1 cellular context compared by ENCODE assay signal in the genomic region with DNA sequence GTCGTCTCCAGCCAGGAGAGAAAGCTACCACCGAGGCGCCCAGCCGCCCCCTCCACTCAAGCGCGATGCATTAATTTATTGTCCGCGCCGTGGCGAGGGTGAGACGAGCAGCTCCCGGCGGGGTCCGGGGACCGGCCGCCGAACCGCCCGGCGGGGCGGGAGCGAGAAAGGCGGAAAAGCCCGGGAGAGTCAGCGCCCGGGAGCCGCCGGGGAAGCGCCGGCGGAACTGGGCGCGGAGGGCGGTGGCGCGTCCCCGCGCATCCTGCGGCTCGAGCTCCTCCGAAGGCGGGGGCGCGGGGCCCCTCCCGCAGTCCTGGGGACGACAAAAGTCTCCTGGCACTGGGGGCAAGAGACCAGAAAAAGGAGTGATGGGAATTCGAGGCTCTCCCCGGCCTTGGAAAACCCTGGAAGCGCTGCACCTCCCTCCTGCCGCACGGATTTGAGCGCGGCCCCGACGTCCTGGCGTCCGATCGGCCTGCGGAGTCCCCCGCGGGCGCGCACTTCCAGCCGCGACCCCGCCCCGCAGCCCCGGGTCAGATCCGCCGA.
TF ChIP-seq lines count a peak whose summit lies in the region.

A gene with protein sequence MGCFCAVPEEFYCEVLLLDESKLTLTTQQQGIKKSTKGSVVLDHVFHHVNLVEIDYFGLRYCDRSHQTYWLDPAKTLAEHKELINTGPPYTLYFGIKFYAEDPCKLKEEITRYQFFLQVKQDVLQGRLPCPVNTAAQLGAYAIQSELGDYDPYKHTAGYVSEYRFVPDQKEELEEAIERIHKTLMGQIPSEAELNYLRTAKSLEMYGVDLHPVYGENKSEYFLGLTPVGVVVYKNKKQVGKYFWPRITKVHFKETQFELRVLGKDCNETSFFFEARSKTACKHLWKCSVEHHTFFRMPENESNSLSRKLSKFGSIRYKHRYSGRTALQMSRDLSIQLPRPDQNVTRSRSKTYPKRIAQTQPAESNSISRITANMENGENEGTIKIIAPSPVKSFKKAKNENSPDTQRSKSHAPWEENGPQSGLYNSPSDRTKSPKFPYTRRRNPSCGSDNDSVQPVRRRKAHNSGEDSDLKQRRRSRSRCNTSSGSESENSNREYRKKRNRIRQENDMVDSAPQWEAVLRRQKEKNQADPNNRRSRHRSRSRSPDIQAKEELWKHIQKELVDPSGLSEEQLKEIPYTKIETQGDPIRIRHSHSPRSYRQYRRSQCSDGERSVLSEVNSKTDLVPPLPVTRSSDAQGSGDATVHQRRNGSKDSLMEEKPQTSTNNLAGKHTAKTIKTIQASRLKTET (minus strand): TSS at position 228 of the 546 bp plus-strand sequence. CDS start 238 bp downstream, outside the sequence.

TF ChIP-seq in H1, 55 proteins besides CTCF, POLR2A, EP300 and RAD21:
- TF ChIP-seq HDAC6 (IDR thresholded peaks at IDR 0.05; ENCODE audit: low read depth, low read length) (no peak), EZH2 (IDR thresholded peaks at IDR 0.05; ENCODE audit: low read depth, low read length, severe bottlenecking) (peak; percentile 53), NRF1 (IDR thresholded peaks at IDR 0.05; ENCODE audit: low read depth, low read length) (no peak), RBBP5 (IDR thresholded peaks at IDR 0.05; ENCODE audit: borderline replicate concordance, low read depth, low read length) (no peak), TAF1 (IDR thresholded peaks at IDR 0.05; ENCODE audit: low read depth, low read length) (no peak), SUZ12 (IDR thresholded peaks at IDR 0.05; ENCODE audit: low read length) (peak; percentile 66), MAFK (IDR thresholded peaks at IDR 0.05; ENCODE audit: low read depth, low read length) (no peak), RFX5 (IDR thresholded peaks at IDR 0.05; ENCODE audit: borderline replicate concordance, low read depth, low read length) (no peak), SP2 (IDR thresholded peaks at IDR 0.05; ENCODE audit: low read length) (no peak), YY1 (IDR thresholded peaks at IDR 0.05; ENCODE audit: low read depth, low read length) (peak; percentile 8; the same call in 1 of the 2 replicates), ASH2L (IDR thresholded peaks at IDR 0.05; ENCODE audit: low read length) (peak; percentile 70), TCF12 (IDR thresholded peaks at IDR 0.05; ENCODE audit: low read depth, low read length) (no peak), KDM4A (IDR thresholded peaks at IDR 0.05; ENCODE audit: low read depth, low read length, severe bottlenecking) (peak; percentile 53)
- TF ChIP-seq, protein P1, sequence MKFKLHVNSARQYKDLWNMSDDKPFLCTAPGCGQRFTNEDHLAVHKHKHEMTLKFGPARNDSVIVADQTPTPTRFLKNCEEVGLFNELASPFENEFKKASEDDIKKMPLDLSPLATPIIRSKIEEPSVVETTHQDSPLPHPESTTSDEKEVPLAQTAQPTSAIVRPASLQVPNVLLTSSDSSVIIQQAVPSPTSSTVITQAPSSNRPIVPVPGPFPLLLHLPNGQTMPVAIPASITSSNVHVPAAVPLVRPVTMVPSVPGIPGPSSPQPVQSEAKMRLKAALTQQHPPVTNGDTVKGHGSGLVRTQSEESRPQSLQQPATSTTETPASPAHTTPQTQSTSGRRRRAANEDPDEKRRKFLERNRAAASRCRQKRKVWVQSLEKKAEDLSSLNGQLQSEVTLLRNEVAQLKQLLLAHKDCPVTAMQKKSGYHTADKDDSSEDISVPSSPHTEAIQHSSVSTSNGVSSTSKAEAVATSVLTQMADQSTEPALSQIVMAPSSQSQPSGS (IDR thresholded peaks at IDR 0.05; ENCODE audit: low read length), result no peak
- TF ChIP-seq, protein P2, sequence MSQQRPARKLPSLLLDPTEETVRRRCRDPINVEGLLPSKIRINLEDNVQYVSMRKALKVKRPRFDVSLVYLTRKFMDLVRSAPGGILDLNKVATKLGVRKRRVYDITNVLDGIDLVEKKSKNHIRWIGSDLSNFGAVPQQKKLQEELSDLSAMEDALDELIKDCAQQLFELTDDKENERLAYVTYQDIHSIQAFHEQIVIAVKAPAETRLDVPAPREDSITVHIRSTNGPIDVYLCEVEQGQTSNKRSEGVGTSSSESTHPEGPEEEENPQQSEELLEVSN (IDR thresholded peaks at IDR 0.05), result 0 out of 2 replicates have a peak, but pooled peaks have one; percentile 7
